ENCODE assay signal across 13 cellular contexts in the genomic region with DNA sequence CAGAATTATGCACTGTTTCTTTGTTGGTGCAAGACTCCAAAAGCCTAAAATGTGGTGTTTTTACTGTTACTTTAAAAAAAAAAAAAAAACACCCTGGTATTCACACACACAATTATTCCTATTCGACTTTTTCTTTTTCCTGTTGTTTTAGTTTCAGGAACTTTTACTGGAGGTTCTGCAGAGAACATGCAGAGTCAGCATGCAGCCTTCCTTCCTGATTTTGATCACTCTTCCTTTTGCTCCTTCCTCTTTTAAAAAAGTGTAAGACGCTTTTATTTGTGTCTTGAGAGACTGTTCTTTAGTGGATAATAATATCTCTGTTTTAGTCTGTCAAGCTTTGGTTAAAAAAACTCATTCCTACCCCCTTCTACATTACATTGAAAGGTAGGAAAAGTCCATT. TPM values are rescaled to one million over a fixed set of nuclear protein-coding genes. Genes with fewer than 3 reads are reported as not detected.
DNase-seq lines count a peak whose midpoint lies in the region; ATAC-seq and TF ChIP-seq lines count a peak whose summit lies in the region.
"Not testable (repeated sequence)": the region's sequence is repeated elsewhere in the genome, so short reads cannot be mapped to it uniquely, and the experiment has no call there.
"Had no signal": no experiment of that assay in that cellular context is flagged by ENCODE, and none has a peak within 500 bp of the region (broad histone marks: within the 10 kb centered on the region; RNA-seq: fewer than 3 reads in every experiment).

No MANE protein-coding gene starts in this region.

- intact Hi-C loops in activated T-helper 1 cell treated with anti-CD3 and anti-CD28 coated beads, Interleukin-12 subunit alpha, Interleukin-12 subunit beta, Interleukin-2, Interleukin-4 antibody, amounts not matched to agents 30 ng/mL and 10 ng/mL and 1 ng/mL, durations not matched to agents 14 hours and 24 hours and 36 hours (cut with micrococcal nuclease); left ventricle myocardium inferior (cut with micrococcal nuclease): not testable (repeated sequence)
- intact Hi-C loops in naive thymus-derived CD4-positive, alpha-beta T cell (cut with micrococcal nuclease): loop anchor here (5.0 kb wide), 2 partner anchors 184 to 529 kb away; no protein-coding TSS in a partner anchor

- H3K4me1 Mint-ChIP-seq in T-helper 2 cell treated with Interferon-gamma antibody and Interleukin-4, amounts not matched to agents 5 μg/mL and 100 μg/mL, for 36 hours (ENCODE audit: low read depth): peaks cover 69% of the 10 kb centered on the region
- peaks cover 96% of the 10 kb centered on the region for H3K4me1 Mint-ChIP-seq in activated T-helper 1 cell treated with anti-CD3 and anti-CD28 coated beads, Interleukin-12 subunit alpha, Interleukin-12 subunit beta, Interleukin-2, Interleukin-4 antibody, amounts not matched to agents 30 ng/mL and 10 ng/mL and 1 ng/mL, durations not matched to agents 14 hours and 24 hours and 36 hours (ENCODE audit: low read depth)
- peaks cover 47 to 99% (median 92%) of the 10 kb centered on the region in 7 donors for H3K4me1 Mint-ChIP-seq in naive thymus-derived CD4-positive, alpha-beta T cell
- peaks cover 95% of the 10 kb centered on the region for H3K4me1 Mint-ChIP-seq in stimulated activated naive CD8-positive, alpha-beta T cell treated with anti-CD3 and anti-CD28 coated beads, Interleukin-15, Interleukin-2, amounts not matched to agents 100 ng/mL and 50 ng/mL, for 24 hours (ENCODE audit: low read depth)

- peak overlapping the region; percentile 42 for H3K4me3 ChIP-seq in left ventricle myocardium inferior
- H3K4me3 ChIP-seq in naive thymus-derived CD4-positive, alpha-beta T cell (ENCODE audit: low read length): peak overlapping the region; percentile 26

- H3K4me1 ChIP-seq in left ventricle myocardium inferior: peaks cover 38% of the 10 kb centered on the region
- H3K4me1 ChIP-seq in naive thymus-derived CD4-positive, alpha-beta T cell (ENCODE audit: control insufficient read depth in 2 of 2, insufficient read depth in 2 of 2, low read length in 2 of 2): peaks cover 72 to 75% of the 10 kb centered on the region in 2 donors

- DNase-seq in AML-193 (lab: John Stamatoyannopoulos, UW) (peak; percentile 30 to 49), dermis blood vessel endothelial cell (peak; percentile 62)
- not testable (repeated sequence) for DNase-seq in T-helper 2 cell treated with Interferon-gamma antibody and Interleukin-4, amounts not matched to agents 5 μg/mL and 100 μg/mL, for 36 hours (ENCODE audit: low spot score); activated T-helper 1 cell treated with anti-CD3 and anti-CD28 coated beads, Interleukin-12 subunit alpha, Interleukin-12 subunit beta, Interleukin-2, Interleukin-4 antibody, amounts not matched to agents 30 ng/mL and 10 ng/mL and 1 ng/mL, durations not matched to agents 14 hours and 24 hours and 36 hours (ENCODE audit: low spot score); left ventricle myocardium inferior; naive thymus-derived CD4-positive, alpha-beta T cell

- CTCF ChIA-PET in naive thymus-derived CD4-positive, alpha-beta T cell (lab: Charles Lee): interaction anchor here (0.7 to 2.6 kb wide), 6 partner anchors 19 to 36 kb away, joined by 3 to 10 read pairs (median 4); partner anchors contain the start of genes GIMAP7 and GIMAP8

- not testable (repeated sequence) for H3K9me3 ChIP-seq in KOPT-K1 (ENCODE audit: insufficient read depth, low read length, poor library complexity, severe bottlenecking); left ventricle myocardium inferior (replicated peaks); naive thymus-derived CD4-positive, alpha-beta T cell (ENCODE audit: control insufficient read depth in 2 of 3, low read length in 3 of 3)

- POLR2A ChIA-PET in naive thymus-derived CD4-positive, alpha-beta T cell (lab: Charles Lee): interaction anchor here (0.6 to 19.0 kb wide), 17 partner anchors 9 to 271 kb away, joined by 3 to 637 read pairs (median 12); partner anchors contain the start of genes GIMAP1, GIMAP4, GIMAP6 and GIMAP7

- not testable (repeated sequence) for ATAC-seq in naive thymus-derived CD4-positive, alpha-beta T cell

- H3K27me3 Mint-ChIP-seq in T-helper 2 cell treated with Interferon-gamma antibody and Interleukin-4, amounts not matched to agents 5 μg/mL and 100 μg/mL, for 36 hours (ENCODE audit: low read depth); activated T-helper 1 cell treated with anti-CD3 and anti-CD28 coated beads, Interleukin-12 subunit alpha, Interleukin-12 subunit beta, Interleukin-2, Interleukin-4 antibody, amounts not matched to agents 30 ng/mL and 10 ng/mL and 1 ng/mL, durations not matched to agents 14 hours and 24 hours and 36 hours (ENCODE audit: insufficient read depth); naive thymus-derived CD4-positive, alpha-beta T cell; stimulated activated naive CD8-positive, alpha-beta T cell treated with anti-CD3 and anti-CD28 coated beads, Interleukin-15, Interleukin-2, amounts not matched to agents 100 ng/mL and 50 ng/mL, for 24 hours: not testable (repeated sequence)

- H3K27me3 ChIP-seq in left ventricle myocardium inferior (ENCODE audit: low read depth); naive thymus-derived CD4-positive, alpha-beta T cell (ENCODE audit: control insufficient read depth in 2 of 2, insufficient read depth in 2 of 2, low read length in 2 of 2): not testable (repeated sequence)

- H3K9me3 Mint-ChIP-seq in T-helper 2 cell treated with Interferon-gamma antibody and Interleukin-4, amounts not matched to agents 5 μg/mL and 100 μg/mL, for 36 hours; activated T-helper 1 cell treated with anti-CD3 and anti-CD28 coated beads, Interleukin-12 subunit alpha, Interleukin-12 subunit beta, Interleukin-2, Interleukin-4 antibody, amounts not matched to agents 30 ng/mL and 10 ng/mL and 1 ng/mL, durations not matched to agents 14 hours and 24 hours and 36 hours; naive thymus-derived CD4-positive, alpha-beta T cell; stimulated activated naive CD8-positive, alpha-beta T cell treated with anti-CD3 and anti-CD28 coated beads, Interleukin-15, Interleukin-2, amounts not matched to agents 100 ng/mL and 50 ng/mL, for 24 hours: not testable (repeated sequence)

- H3K36me3 ChIP-seq in KOPT-K1 (ENCODE audit: insufficient read depth, low read length): peaks cover 18% of the 10 kb centered on the region
- not testable (repeated sequence) for H3K36me3 ChIP-seq in left ventricle myocardium inferior; naive thymus-derived CD4-positive, alpha-beta T cell (ENCODE audit: control insufficient read depth in 2 of 3, insufficient read depth in 3 of 3, low read length in 3 of 3)

- H3K27ac ChIP-seq in KOPT-K1 (ENCODE audit: low read depth, low read length, poor library complexity, severe bottlenecking) (peak overlapping the region; percentile 76), left ventricle myocardium inferior (replicated peaks) (peak overlapping the region; percentile 84)
- peak overlapping the region; percentile 95 for H3K27ac ChIP-seq in naive thymus-derived CD4-positive, alpha-beta T cell (ENCODE audit: low read depth, low read length)

- H3K36me3 Mint-ChIP-seq in T-helper 2 cell treated with Interferon-gamma antibody and Interleukin-4, amounts not matched to agents 5 μg/mL and 100 μg/mL, for 36 hours (ENCODE audit: low read depth): peaks cover 27% of the 10 kb centered on the region
- H3K36me3 Mint-ChIP-seq in activated T-helper 1 cell treated with anti-CD3 and anti-CD28 coated beads, Interleukin-12 subunit alpha, Interleukin-12 subunit beta, Interleukin-2, Interleukin-4 antibody, amounts not matched to agents 30 ng/mL and 10 ng/mL and 1 ng/mL, durations not matched to agents 14 hours and 24 hours and 36 hours (ENCODE audit: low read depth): peaks cover 26% of the 10 kb centered on the region
- peaks cover 0 to 48% (median 29%) of the 10 kb centered on the region in 5 donors for H3K36me3 Mint-ChIP-seq in naive thymus-derived CD4-positive, alpha-beta T cell
- not testable (repeated sequence) for H3K36me3 Mint-ChIP-seq in stimulated activated naive CD8-positive, alpha-beta T cell treated with anti-CD3 and anti-CD28 coated beads, Interleukin-15, Interleukin-2, amounts not matched to agents 100 ng/mL and 50 ng/mL, for 24 hours (ENCODE audit: low read depth)

- peak overlapping the region; percentile 76 for H3K4me3 Mint-ChIP-seq in T-helper 2 cell treated with Interferon-gamma antibody and Interleukin-4, amounts not matched to agents 5 μg/mL and 100 μg/mL, for 36 hours
- peak overlapping the region; percentile 76 for H3K4me3 Mint-ChIP-seq in activated T-helper 1 cell treated with anti-CD3 and anti-CD28 coated beads, Interleukin-12 subunit alpha, Interleukin-12 subunit beta, Interleukin-2, Interleukin-4 antibody, amounts not matched to agents 30 ng/mL and 10 ng/mL and 1 ng/mL, durations not matched to agents 14 hours and 24 hours and 36 hours
- peak overlapping the region; percentile 53 to 92 (median 84) for H3K4me3 Mint-ChIP-seq in naive thymus-derived CD4-positive, alpha-beta T cell
- peak overlapping the region; percentile 76 for H3K4me3 Mint-ChIP-seq in stimulated activated naive CD8-positive, alpha-beta T cell treated with anti-CD3 and anti-CD28 coated beads, Interleukin-15, Interleukin-2, amounts not matched to agents 100 ng/mL and 50 ng/mL, for 24 hours

- not testable (repeated sequence) for TF ChIP-seq CTCF in left ventricle myocardium inferior (IDR thresholded peaks at IDR 0.05; ENCODE audit: borderline replicate concordance)

- peak overlapping the region; percentile 90 for H3K27ac Mint-ChIP-seq in T-helper 2 cell treated with Interferon-gamma antibody and Interleukin-4, amounts not matched to agents 5 μg/mL and 100 μg/mL, for 36 hours
- peak overlapping the region; percentile 100 for H3K27ac Mint-ChIP-seq in activated T-helper 1 cell treated with anti-CD3 and anti-CD28 coated beads, Interleukin-12 subunit alpha, Interleukin-12 subunit beta, Interleukin-2, Interleukin-4 antibody, amounts not matched to agents 30 ng/mL and 10 ng/mL and 1 ng/mL, durations not matched to agents 14 hours and 24 hours and 36 hours
- peak overlapping the region; percentile 97 to 100 (median 100) for H3K27ac Mint-ChIP-seq in naive thymus-derived CD4-positive, alpha-beta T cell
- peak overlapping the region; percentile 100 for H3K27ac Mint-ChIP-seq in stimulated activated naive CD8-positive, alpha-beta T cell treated with anti-CD3 and anti-CD28 coated beads, Interleukin-15, Interleukin-2, amounts not matched to agents 100 ng/mL and 50 ng/mL, for 24 hours

RNA-seq across cellular contexts. Expression of gene GIMAP7, which starts 31.2 kb away (rescaled TPM):
- 46.9 and 55.1 TPM in 2 replicates for total RNA-seq in activated T-helper 1 cell treated with anti-CD3 and anti-CD28 coated beads, Interleukin-12 subunit alpha, Interleukin-12 subunit beta, Interleukin-2, Interleukin-4 antibody, amounts not matched to agents 30 ng/mL and 10 ng/mL and 1 ng/mL, durations not matched to agents 14 hours and 24 hours and 36 hours
- 111 and 145 TPM in 2 replicates for total RNA-seq in dermis blood vessel endothelial cell
- total RNA-seq in left ventricle myocardium inferior: 16.8 TPM
- 100 to 1,000 TPM in 3 of 5 experiments, 10 to 100 TPM in 2; 66.3 to 555 (median 321) TPM for total RNA-seq in naive thymus-derived CD4-positive, alpha-beta T cell
- 1,000 to 10,000 TPM in 1 of 2 donors, 100 to 1,000 TPM in 1; 772 to 1,293 TPM for polyA plus RNA-seq in naive thymus-derived CD4-positive, alpha-beta T cell
- total RNA-seq: activated B cell treated with CpG ODN at 0.5 μM for 24 hours, GM23248, HepG2 had no signal
- polyA plus RNA-seq: BJ, GM23248, HepG2 had no signal

RNA-seq across cellular contexts. Expression of gene GIMAP8, which starts 33.1 kb away (rescaled TPM):
- 9.2 and 9.4 TPM in 2 replicates for total RNA-seq in activated T-helper 1 cell treated with anti-CD3 and anti-CD28 coated beads, Interleukin-12 subunit alpha, Interleukin-12 subunit beta, Interleukin-2, Interleukin-4 antibody, amounts not matched to agents 30 ng/mL and 10 ng/mL and 1 ng/mL, durations not matched to agents 14 hours and 24 hours and 36 hours
- total RNA-seq in dermis blood vessel endothelial cell (157 and 178 TPM in 2 replicates), left ventricle myocardium inferior (11.0 TPM)
- 10 to 100 TPM; 13.8 to 69.7 (median 52.5) TPM for total RNA-seq in naive thymus-derived CD4-positive, alpha-beta T cell
- 10 to 100 TPM; 26.0 to 56.5 TPM for polyA plus RNA-seq in naive thymus-derived CD4-positive, alpha-beta T cell
- total RNA-seq: activated B cell treated with CpG ODN at 0.5 μM for 24 hours, GM23248, HepG2 had no signal
- polyA plus RNA-seq: BJ, GM23248, hepatocyte, HepG2 had no signal
